In genomic region chr2:238100821-238101771, GRCh38 we compare ENCODE assay signal across 2 cellular contexts.
TF ChIP-seq lines count a peak whose summit lies in the region.

No MANE protein-coding gene starts in this region.

TF ChIP-seq in SK-N-SH, 30 proteins besides CTCF, POLR2A, EP300 and RAD21 (continued from another document):
- TF ChIP-seq USF1 (IDR thresholded peaks at IDR 0.05; ENCODE audit: borderline replicate concordance, low read depth) (no peak), RFX5 (IDR thresholded peaks at IDR 0.05; ENCODE audit: low read length) (no peak), MEF2A (IDR thresholded peaks at IDR 0.05; ENCODE audit: borderline replicate concordance, low read depth) (no peak), TAF1 (IDR thresholded peaks at IDR 0.05; ENCODE audit: borderline replicate concordance, low read depth, low read length) (no peak)

TF ChIP-seq in SK-N-SH treated with all-trans-retinoic acid at 6 μM for 48 hours, 23 proteins besides CTCF, POLR2A, EP300 and RAD21:
- TF ChIP-seq CREB5 (CRISPR knock-in tag; IDR thresholded peaks at IDR 0.05; ENCODE audit: low read depth): no peak
- no peak for TF ChIP-seq SNAI2 (CRISPR knock-in tag; IDR thresholded peaks at IDR 0.05)
- TF ChIP-seq ZNF8 (CRISPR knock-in tag; IDR thresholded peaks at IDR 0.05): no peak
- TF ChIP-seq, protein P1, sequence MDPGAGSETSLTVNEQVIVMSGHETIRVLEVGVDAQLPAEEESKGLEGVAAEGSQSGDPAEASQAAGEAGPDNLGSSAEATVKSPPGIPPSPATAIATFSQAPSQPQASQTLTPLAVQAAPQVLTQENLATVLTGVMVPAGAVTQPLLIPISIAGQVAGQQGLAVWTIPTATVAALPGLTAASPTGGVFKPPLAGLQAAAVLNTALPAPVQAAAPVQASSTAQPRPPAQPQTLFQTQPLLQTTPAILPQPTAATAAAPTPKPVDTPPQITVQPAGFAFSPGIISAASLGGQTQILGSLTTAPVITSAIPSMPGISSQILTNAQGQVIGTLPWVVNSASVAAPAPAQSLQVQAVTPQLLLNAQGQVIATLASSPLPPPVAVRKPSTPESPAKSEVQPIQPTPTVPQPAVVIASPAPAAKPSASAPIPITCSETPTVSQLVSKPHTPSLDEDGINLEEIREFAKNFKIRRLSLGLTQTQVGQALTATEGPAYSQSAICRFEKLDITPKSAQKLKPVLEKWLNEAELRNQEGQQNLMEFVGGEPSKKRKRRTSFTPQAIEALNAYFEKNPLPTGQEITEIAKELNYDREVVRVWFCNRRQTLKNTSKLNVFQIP (CRISPR knock-in tag; IDR thresholded peaks at IDR 0.05; ENCODE audit: borderline replicate concordance, low read depth): no peak
- no peak for TF ChIP-seq ZFP3 (CRISPR knock-in tag; IDR thresholded peaks at IDR 0.05)
- TF ChIP-seq ISL1 (CRISPR knock-in tag; IDR thresholded peaks at IDR 0.05): no peak
- TF ChIP-seq BACH2 (CRISPR knock-in tag; IDR thresholded peaks at IDR 0.05; ENCODE audit: borderline replicate concordance): no peak
- TF ChIP-seq GLIS3 (CRISPR knock-in tag; IDR thresholded peaks at IDR 0.05): no peak
- no peak for TF ChIP-seq TSHZ2 (CRISPR knock-in tag; IDR thresholded peaks at IDR 0.05)
- TF ChIP-seq ESRRG (CRISPR knock-in tag; IDR thresholded peaks at IDR 0.05): no peak
- TF ChIP-seq ARNTL (CRISPR knock-in tag; IDR thresholded peaks at IDR 0.05; ENCODE audit: borderline replicate concordance, low read depth): no peak
- no peak for TF ChIP-seq ZNF565 (CRISPR knock-in tag; conservative IDR thresholded peaks at IDR 0.05; ENCODE audit: low read depth)
- no peak for TF ChIP-seq RARB (CRISPR knock-in tag; IDR thresholded peaks at IDR 0.05)
- no peak for TF ChIP-seq CSRNP3 (CRISPR knock-in tag; IDR thresholded peaks at IDR 0.05)
- no peak for TF ChIP-seq ZFP30 (CRISPR knock-in tag; IDR thresholded peaks at IDR 0.05)
- no peak for TF ChIP-seq CSDC2 (CRISPR knock-in tag; IDR thresholded peaks at IDR 0.05)
- TF ChIP-seq OSR1 (CRISPR knock-in tag; IDR thresholded peaks at IDR 0.05): no peak
- TF ChIP-seq PATZ1 (CRISPR knock-in tag; IDR thresholded peaks at IDR 0.05; ENCODE audit: borderline replicate concordance): no peak
- no peak for TF ChIP-seq ZC3H10 (CRISPR knock-in tag; IDR thresholded peaks at IDR 0.05)
